ENCODE assay signal across 9 cellular contexts in genomic region chr5:15819617-15820016, GRCh38.
"Had no signal": no experiment of that assay in that cellular context is flagged by ENCODE, and none has a peak within 500 bp of the region (broad histone marks: within the 10 kb centered on the region; RNA-seq: fewer than 3 reads in every experiment).

No MANE protein-coding gene starts in this region.

- H3K36me3 Mint-ChIP-seq: IgD-negative memory B cell had no signal

- H3K4me2 ChIP-seq: KMS-11 had no signal

- H3K27ac ChIP-seq: HL-60, KMS-11 had no signal

- H3K4me1 Mint-ChIP-seq: IgD-negative memory B cell had no signal

- H3K4me3 Mint-ChIP-seq: IgD-negative memory B cell had no signal

- H3K4me3 ChIP-seq: K562 had no signal

- FAIRE-seq: HepG2, HTR-8/SVneo, K562 had no signal

- ATAC-seq: HepG2, K562 had no signal

- H3K27me3 Mint-ChIP-seq: IgD-negative memory B cell had no signal

- H3K27ac Mint-ChIP-seq: IgD-negative memory B cell had no signal

- H3K9ac ChIP-seq: KMS-11 had no signal

- DNase-seq: IMR-90, KBM-7, KG1 had no signal
